In the genomic region with DNA sequence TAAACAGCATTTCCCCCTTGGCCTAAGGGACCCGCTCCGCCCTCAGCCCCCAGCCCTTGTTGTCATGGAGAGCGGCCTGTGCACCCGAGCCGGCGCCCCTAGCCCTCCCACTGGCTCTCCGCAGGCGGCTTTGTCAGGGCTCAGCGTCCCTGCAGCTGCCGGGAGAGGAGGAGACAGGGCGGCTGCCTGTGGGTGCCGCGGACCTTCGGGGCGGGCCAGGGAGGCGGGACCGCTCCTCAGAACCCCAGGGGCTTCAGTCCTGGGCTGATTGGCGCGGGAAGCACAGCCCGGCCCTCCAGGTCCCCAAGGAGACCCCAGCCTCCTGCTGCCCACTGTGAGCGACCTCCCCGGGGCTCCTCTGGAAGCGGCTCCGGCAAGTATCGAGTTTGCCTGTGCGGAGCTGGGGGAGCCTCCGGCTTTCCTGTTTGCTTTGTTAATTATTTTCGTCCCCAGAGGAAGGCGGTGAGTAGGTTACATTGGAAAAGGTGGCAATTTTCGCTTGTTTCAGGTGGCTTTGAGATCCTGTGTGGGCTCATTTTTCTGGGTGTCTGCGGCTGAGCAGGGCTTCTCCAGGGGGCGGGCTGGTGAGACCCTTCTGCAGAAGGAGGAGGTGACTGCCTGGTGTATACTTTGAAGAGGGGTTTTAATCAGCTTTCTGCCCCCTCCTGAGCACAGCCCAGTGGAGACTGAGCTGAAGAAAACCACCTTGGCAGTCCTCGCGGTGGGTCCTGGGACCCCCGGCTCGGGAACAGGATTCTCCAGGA, we compare ENCODE assay signal across 8 cellular contexts. TPM values are rescaled to one million over a fixed set of nuclear protein-coding genes. Genes with fewer than 3 reads are reported as not detected.
A peak's percentile ranks its signal among the peaks of the same experiment; 100 is the strongest.
DNase-seq lines count a peak whose midpoint lies in the region; ATAC-seq and FAIRE-seq lines count a peak whose summit lies in the region.

TSS of gene FGD3 (plus strand) at position 256 of the 764 bp plus-strand sequence. CDS start 28,734 bp downstream, outside the sequence.

- no peak for FAIRE-seq in urothelium cell line (lab: Jason Lieb, UNC)

- peak; percentile 51 for ATAC-seq in esophagus mucosa
- ATAC-seq in naive thymus-derived CD8-positive, alpha-beta T cell: peak; percentile 76 to 85

- H3K27me3 Mint-ChIP-seq in activated CD4-positive, alpha-beta memory T cell treated with anti-CD3 and anti-CD28 coated beads for 36 hours: no peaks in the 10 kb centered on the region
- H3K27me3 Mint-ChIP-seq in naive thymus-derived CD8-positive, alpha-beta T cell: peaks cover 0 to 4% (median 0%) of the 10 kb centered on the region in 5 donors

- H3K4me3 Mint-ChIP-seq in activated CD4-positive, alpha-beta memory T cell treated with anti-CD3 and anti-CD28 coated beads for 36 hours: peak within 1 kb of the TSS; percentile 86
- H3K4me3 Mint-ChIP-seq in naive thymus-derived CD8-positive, alpha-beta T cell: peak within 1 kb of the TSS; percentile 56 to 99 (median 96)

- H3K4me1 Mint-ChIP-seq in activated CD4-positive, alpha-beta memory T cell treated with anti-CD3 and anti-CD28 coated beads for 36 hours (ENCODE audit: low read depth): peaks cover 46% of the 10 kb centered on the region
- peaks cover 28 to 67% (median 51%) of the 10 kb centered on the region in 4 donors for H3K4me1 Mint-ChIP-seq in naive thymus-derived CD8-positive, alpha-beta T cell

- POLR2A ChIA-PET in activated CD4-positive, alpha-beta memory T cell treated with anti-CD3 and anti-CD28 coated beads for 36 hours (lab: Charles Lee): interaction anchor here (0.5 kb wide), 1 partner anchor 52 kb away, joined by 4 read pairs; no protein-coding TSS in a partner anchor
- POLR2A ChIA-PET in naive thymus-derived CD8-positive, alpha-beta T cell (lab: Charles Lee): interaction anchor here (0.9 to 11.3 kb wide), 4 partner anchors 9 to 117 kb away, joined by 3 to 261 read pairs (median 4); no protein-coding TSS in a partner anchor

- peak within 1 kb of the TSS; percentile 75 for H3K27ac Mint-ChIP-seq in activated CD4-positive, alpha-beta memory T cell treated with anti-CD3 and anti-CD28 coated beads for 36 hours
- H3K27ac Mint-ChIP-seq in naive thymus-derived CD8-positive, alpha-beta T cell: peak within 1 kb of the TSS; percentile 38 to 96 (median 91)

- DNase-seq in COLO668 (lab: John Stamatoyannopoulos, UW; ENCODE audit: unreplicated experiment) (peak; percentile 70), NCI-H2029 treated with DMSO at 0.1 percent for 48 hours (lab: John Stamatoyannopoulos, UW) (peak; percentile 22), urothelium cell line (ENCODE audit: low spot score) (peak; percentile 74), SKM-1 (lab: John Stamatoyannopoulos, UW; ENCODE audit: unreplicated experiment) (no peak), HPDE6-E6E7 (ENCODE audit: extremely low spot score) (no peak)
- DNase-seq in activated CD4-positive, alpha-beta memory T cell treated with anti-CD3 and anti-CD28 coated beads for 36 hours: peak; percentile 59
- DNase-seq in naive thymus-derived CD8-positive, alpha-beta T cell: peak in 6 of 10 donors; percentile 35 to 51 (median 48)

- no peaks in the 10 kb centered on the region for H3K36me3 Mint-ChIP-seq in activated CD4-positive, alpha-beta memory T cell treated with anti-CD3 and anti-CD28 coated beads for 36 hours
- peaks cover 0 to 4% (median 3%) of the 10 kb centered on the region in 3 donors for H3K36me3 Mint-ChIP-seq in naive thymus-derived CD8-positive, alpha-beta T cell

- intact Hi-C loops in activated CD4-positive, alpha-beta memory T cell treated with anti-CD3 and anti-CD28 coated beads for 36 hours (cut with micrococcal nuclease): no loop called here

- no peaks in the 10 kb centered on the region for H3K9me3 Mint-ChIP-seq in activated CD4-positive, alpha-beta memory T cell treated with anti-CD3 and anti-CD28 coated beads for 36 hours
- H3K9me3 Mint-ChIP-seq in naive thymus-derived CD8-positive, alpha-beta T cell: peaks cover 0 to 4% (median 0%) of the 10 kb centered on the region in 9 donors

- CTCF ChIA-PET in activated CD4-positive, alpha-beta memory T cell treated with anti-CD3 and anti-CD28 coated beads for 36 hours (lab: Charles Lee): no interaction called here

RNA-seq across cellular contexts. Expression of gene FGD3, which starts in this region (rescaled TPM):
- 10 to 100 TPM; 41.3 to 47.7 TPM for total RNA-seq in activated CD4-positive, alpha-beta memory T cell treated with anti-CD3 and anti-CD28 coated beads for 36 hours
- total RNA-seq in esophagus mucosa: 2.1 TPM
- total RNA-seq in naive thymus-derived CD8-positive, alpha-beta T cell: 100 to 1,000 TPM; 329 to 330 TPM
- 100 to 1,000 TPM in 2 of 3 donors, 10 to 100 TPM in 1; 64.2 to 161 (median 103) TPM for polyA plus RNA-seq in naive thymus-derived CD8-positive, alpha-beta T cell

Comparison
In these comparisons a context has a peak if more than half of its experiments do, and no peak if none do; other contexts are left out.
1. RNA of gene FGD3 (total RNA-seq): 329 to 330 TPM in naive thymus-derived CD8-positive, alpha-beta T cell and 41.3 to 47.7 TPM in activated CD4-positive, alpha-beta memory T cell treated with anti-CD3 and anti-CD28 coated beads for 36 hours; 2.1 TPM in esophagus mucosa (single experiment); every median in the first group is over 10 times any median in the second.
2. RNA of gene FGD3 (total RNA-seq): 329 to 330 TPM in naive thymus-derived CD8-positive, alpha-beta T cell; 41.3 to 47.7 TPM in activated CD4-positive, alpha-beta memory T cell treated with anti-CD3 and anti-CD28 coated beads for 36 hours; every median in the first group is over 4 times any median in the second.
3. DNase-seq: peak in COLO668 (single experiment), NCI-H2029 treated with DMSO at 0.1 percent for 48 hours (single experiment), activated CD4-positive, alpha-beta memory T cell treated with anti-CD3 and anti-CD28 coated beads for 36 hours (single experiment), naive thymus-derived CD8-positive, alpha-beta T cell (6 of 10) and urothelium cell line (single experiment); none in SKM-1 (single experiment) and HPDE6-E6E7 (single experiment).